Comparison of ENCODE assay signal across 21 cellular contexts in genomic region chr6:19269341-19269898, GRCh38.
"Had no signal": no experiment of that assay in that cellular context is flagged by ENCODE, and none has a peak within 500 bp of the region (broad histone marks: within the 10 kb centered on the region; RNA-seq: fewer than 3 reads in every experiment).

No MANE protein-coding gene starts in this region.

- H3K27me3 ChIP-seq: body of pancreas, cardiac muscle cell, MG63 had no signal

- ATAC-seq: activated CD8-positive, alpha-beta T cell treated with anti-CD3 and anti-CD28 coated beads for 36 hours; body of pancreas had no signal

- DNase-seq: activated CD4-positive, alpha-beta T cell treated with anti-CD3 and anti-CD28 coated beads for 4 hours; activated CD8-positive, alpha-beta memory T cell treated with anti-CD3 and anti-CD28 coated beads, Interleukin-2, amount 50 U/mL, for 4 hours; activated CD8-positive, alpha-beta T cell treated with anti-CD3 and anti-CD28 coated beads for 36 hours; activated T-cell treated with anti-CD3 and anti-CD28 coated beads, Interleukin-2, amount 50 U/mL, for 1 hour; aorta; body of pancreas; MG63; MV-4-11; NCI-H1105; NCI-H1436; NCI-H1694 treated with DMSO at 0.1 percent for 48 hours; NCI-H2029 treated with DMSO at 0.1 percent for 48 hours; NCI-H345; NCI-H510A; NCI-H526 treated with DMSO at 0.1 percent for 48 hours; NCI-H82; SHP77; T-helper 1 cell; WERI-Rb-1 had no signal

- H3K36me3 ChIP-seq: cardiac muscle cell, MG63, WERI-Rb-1 had no signal

- H3K9me3 ChIP-seq: body of pancreas, MG63 had no signal

- H3K27ac ChIP-seq: cardiac muscle cell, SK-N-MC, WERI-Rb-1 had no signal

- H3K4me3 ChIP-seq: body of pancreas, cardiac muscle cell, MG63, SK-N-MC had no signal
